Comparison of ENCODE assay signal across 8 cellular contexts in genomic region chr18:5197032-5197434, GRCh38. TPM values are rescaled to one million over a fixed set of nuclear protein-coding genes. Genes with fewer than 3 reads are reported as not detected.
DNase-seq lines count a peak whose midpoint lies in the region; ATAC-seq and TF ChIP-seq lines count a peak whose summit lies in the region.

Gene AKAIN1, minus strand, starts transcription at chr18:5197257. Its CDS starts 204 bp downstream, at chr18:5197053.

- no peak for ATAC-seq in GM19397 (IDR thresholded peaks at IDR 0.05; ENCODE audit: unreplicated experiment)

- peak; percentile 39 for DNase-seq in GM13977 (ENCODE audit: low spot score)
- DNase-seq in NCI-H460 (ENCODE audit: extremely low read depth, low read depth): peak; percentile 15
- DNase-seq in choroid plexus epithelial cell (ENCODE audit: low read depth): peak; percentile 41
- no peak for DNase-seq in GDM1 (lab: John Stamatoyannopoulos, UW)
- no peak for DNase-seq in NAMALWA (ENCODE audit: low spot score)
- DNase-seq in posterior vena cava (ENCODE audit: low spot score): no peak

- TF ChIP-seq RAD21 in liver (IDR thresholded peaks at IDR 0.05): no peak

- peaks cover 0 to 7% (median 5%) of the 10 kb centered on the region in 4 donors for H3K27me3 ChIP-seq in liver (ENCODE audit: control insufficient read depth in 4 of 4, insufficient read depth in 4 of 4, low read length in 3 of 4)

- no peak within 1 kb of the TSS for H3K27ac ChIP-seq in liver (ENCODE audit: low read depth in 1 of 2, low read length in 2 of 2)

- H3K9me3 ChIP-seq in liver (ENCODE audit: control insufficient read depth in 4 of 4, low read length in 3 of 4): peaks cover 0 to 7% (median 0%) of the 10 kb centered on the region in 4 donors

- no peak within 1 kb of the TSS for H3K9ac ChIP-seq in liver (ENCODE audit: low read depth in 1 of 2, low read length in 2 of 2)

- TF ChIP-seq CTCF in GM13977 (IDR thresholded peaks at IDR 0.05; ENCODE audit: extremely low read depth, insufficient read depth, missing control alignments): no peak
- no peak for TF ChIP-seq CTCF in choroid plexus epithelial cell (conservative IDR thresholded peaks at IDR 0.05; ENCODE audit: low read depth, low read length)
- no peak for TF ChIP-seq CTCF in liver (IDR thresholded peaks at IDR 0.05; ENCODE audit: low read depth, low read length, missing input control)

- H3K36me3 ChIP-seq in liver (ENCODE audit: control insufficient read depth in 4 of 4, insufficient read depth in 3 of 4, low read depth in 1 of 4, low read length in 3 of 4): no peaks in the 10 kb centered on the region

- H3K4me1 ChIP-seq in liver (ENCODE audit: control insufficient read depth in 4 of 4, insufficient read depth in 4 of 4, low read length in 3 of 4): no peaks in the 10 kb centered on the region

- no peak within 1 kb of the TSS for H3K4me3 ChIP-seq in choroid plexus epithelial cell (ENCODE audit: low read depth, low read length)
- no peak within 1 kb of the TSS for H3K4me3 ChIP-seq in liver (ENCODE audit: low read depth in 1 of 3, low read length in 3 of 3)

- 9% methylated on average over 37 of the region's 37 CpGs for WGBS in liver

- in situ Hi-C loops in GM13977 (cut with MboI; ENCODE audit: low pct_unique_long_range_greater_than_20kb, low sequenced_read_pairs, unreplicated experiment): no loop called here

- intact Hi-C loops in posterior vena cava (cut with DNase I): no loop called here

TF ChIP-seq in liver, 16 proteins besides CTCF, POLR2A, EP300 and RAD21:
- TF ChIP-seq REST (IDR thresholded peaks at IDR 0.05) (peak; percentile 98), JUND (IDR thresholded peaks at IDR 0.05) (no peak), TAF1 (conservative IDR thresholded peaks at IDR 0.05) (no peak)

RNA-seq across cellular contexts. Expression of gene AKAIN1, which starts in this region (rescaled TPM):
- not detected in 2 replicates for total RNA-seq in NCI-H460 (2014; rRNA removed; shearing (Covaris generic))
- not detected in 2 replicates for polyA plus RNA-seq in NCI-H460 (2014; cell fraction: nucleus; rRNA removed)
- under 1 TPM in 1 of 2 donors, not detected in 1; 0.75 TPM for total RNA-seq in liver
- polyA plus RNA-seq in liver: under 1 TPM in 1 of 2 donors, not detected in 1; 0.31 TPM
- total RNA-seq in posterior vena cava: not detected

Comparison
In these comparisons a context has a peak if more than half of its experiments do, and no peak if none do; other contexts are left out.
1. Peak in DNase-seq in NCI-H460; RNA of the gene not detected or under 1 TPM.
2. DNase-seq: peak in GM13977 (single experiment) and choroid plexus epithelial cell (single experiment); none in GDM1 (single experiment), NAMALWA (single experiment) and posterior vena cava (single experiment).